29 cellular contexts compared by ENCODE assay signal in the genomic region with DNA sequence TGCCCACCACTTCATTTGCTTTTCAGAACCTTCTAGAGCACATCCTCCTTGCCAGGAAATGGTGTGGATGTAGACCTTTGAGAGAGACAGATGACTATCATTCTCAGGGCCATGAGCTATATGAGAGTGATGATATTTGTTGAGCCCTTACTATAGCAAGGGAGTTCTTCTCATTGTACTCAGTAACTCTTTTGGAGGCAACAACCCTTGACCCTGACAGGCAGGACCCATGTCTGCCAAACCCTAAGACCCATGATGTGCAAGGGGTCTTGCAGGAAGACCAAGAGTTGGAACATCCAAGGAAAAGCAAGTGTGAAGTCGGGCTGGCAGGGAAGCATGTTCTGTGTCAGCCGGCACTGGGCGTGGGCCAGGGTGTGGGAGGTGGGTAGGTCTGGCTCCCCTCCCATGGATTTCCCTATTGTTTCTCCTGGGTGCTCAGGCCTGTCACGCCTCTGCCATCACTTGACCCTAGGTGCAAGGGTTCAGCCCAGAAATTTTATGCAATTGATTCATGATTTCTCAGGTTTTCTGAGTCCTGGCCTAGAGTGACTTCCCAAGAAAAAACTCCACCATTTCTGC. TPM values are rescaled to one million over a fixed set of nuclear protein-coding genes. Genes with fewer than 3 reads are reported as not detected.
DNase-seq lines count a peak whose midpoint lies in the region; ATAC-seq, FAIRE-seq and TF ChIP-seq lines count a peak whose summit lies in the region.
"Had no signal": no experiment of that assay in that cellular context is flagged by ENCODE, and none has a peak within 500 bp of the region (broad histone marks: within the 10 kb centered on the region; RNA-seq: fewer than 3 reads in every experiment).

No MANE protein-coding gene starts in this region.

- no peak overlapping the region for H2AFZ ChIP-seq in HepG2 (ENCODE audit: low read length)

- no peak for FAIRE-seq in HepG2 (lab: Jason Lieb, UNC)
- no peak for FAIRE-seq in pancreas (lab: Jason Lieb, UNC)
- FAIRE-seq: GM19239, islet of Langerhans had no signal

- H3K9me3 Mint-ChIP-seq in WTC11 (no peaks in the 10 kb centered on the region), chondrocyte (ENCODE audit: low read depth) (no peaks in the 10 kb centered on the region)
- H3K9me3 Mint-ChIP-seq in effector memory CD8-positive, alpha-beta T cell, result no peaks in the 10 kb centered on the region
- H3K9me3 Mint-ChIP-seq: brain; CD4-positive, alpha-beta T cell; T-helper 2 cell treated with Interferon-gamma antibody and Interleukin-4, amounts not matched to agents 5 μg/mL and 100 μg/mL, for 36 hours had no signal

- BruUV-seq in HepG2 (replicated peaks; lab: Mats Ljungman, UMichigan), result no TSS peak

- no peak for ATAC-seq in WTC11
- ATAC-seq in HepG2, result no peak
- ATAC-seq in stimulated activated naive CD8-positive, alpha-beta T cell treated with anti-CD3 and anti-CD28 coated beads, Interleukin-15, Interleukin-2, amounts not matched to agents 100 U/mL and 50 U/mL, for 24 hours, result peak; percentile 25
- ATAC-seq in effector memory CD8-positive, alpha-beta T cell (replicated peaks), result no peak
- ATAC-seq in pancreas, result no peak
- ATAC-seq: gastroesophageal sphincter, psoas muscle had no signal

- H3K27me3 Mint-ChIP-seq in WTC11 (ENCODE audit: low read depth) (peaks cover 36% of the 10 kb centered on the region), chondrocyte (ENCODE audit: low read depth) (peaks cover 22% of the 10 kb centered on the region)
- peaks cover 20 to 33% of the 10 kb centered on the region in 2 donors for H3K27me3 Mint-ChIP-seq in effector memory CD8-positive, alpha-beta T cell

- H3K36me3 Mint-ChIP-seq in WTC11 (no peaks in the 10 kb centered on the region), chondrocyte (ENCODE audit: low read depth) (no peaks in the 10 kb centered on the region)
- peaks cover 5% of the 10 kb centered on the region for H3K36me3 Mint-ChIP-seq in effector memory CD8-positive, alpha-beta T cell (ENCODE audit: insufficient read depth)
- H3K36me3 Mint-ChIP-seq: brain had no signal

- POLR2A ChIA-PET in WTC11 (lab: Charles Lee) (no interaction called here), HepG2 (lab: Yijun Ruan, JAX) (no interaction called here)

- H3K4me3 ChIP-seq in HL-60 (replicated peaks; ENCODE audit: insufficient read depth, low read length) (no peak overlapping the region), HepG2 (replicated peaks in 1 of 3; ENCODE audit: insufficient read depth in 1 of 3, low read depth in 2 of 3, low read length in 3 of 3) (no peak overlapping the region), pancreas (no peak overlapping the region)
- H3K4me3 ChIP-seq: gastroesophageal sphincter, HAP-1, psoas muscle, thoracic aorta had no signal

- no peak for TF ChIP-seq RAD21 in HepG2 (CRISPR knock-in tag; IDR thresholded peaks at IDR 0.05)

- no peak for TF ChIP-seq EP300 in HepG2 (IDR thresholded peaks at IDR 0.05; ENCODE audit: low read depth in 2 of 2, low read length in 2 of 2)
- no peak for TF ChIP-seq EP300 in HepG2 (CRISPR knock-in tag; IDR thresholded peaks at IDR 0.05; ENCODE audit: borderline replicate concordance)

- H3K4me1 ChIP-seq in HepG2 (ENCODE audit: insufficient read depth, low read length) (no peaks in the 10 kb centered on the region), pancreas (no peaks in the 10 kb centered on the region)
- H3K4me1 ChIP-seq: HAP-1, psoas muscle had no signal

- H3K4me2 ChIP-seq in HepG2 (ENCODE audit: low read depth, low read length), result no peak overlapping the region

- H3K27me3 ChIP-seq in HL-60 (ENCODE audit: insufficient read depth, poor library complexity, severe bottlenecking) (no peaks in the 10 kb centered on the region), HepG2 (ENCODE audit: control insufficient read depth in 1 of 2, insufficient read depth in 2 of 2, low read length in 2 of 2) (no peaks in the 10 kb centered on the region), pancreas (no peaks in the 10 kb centered on the region)

- intact Hi-C loops in HepG2 (cut with micrococcal nuclease; ENCODE audit: unreplicated experiment) (no loop called here), pancreas (cut with DNase I) (no loop called here)

- H3K9ac ChIP-seq in HepG2 (ENCODE audit: insufficient read depth, low read depth, low read length), result no peak overlapping the region

- 58% methylated on average over 2 of the region's 4 CpGs for WGBS in HepG2 (ENCODE audit: low lambda C conversion rate)
- WGBS in pancreas, 2 donors, result 83 to 91% methylated on average over 4 of the region's 4 CpGs

- H3K4me1 Mint-ChIP-seq in WTC11 (no peaks in the 10 kb centered on the region), chondrocyte (ENCODE audit: low read depth) (peaks cover 7% of the 10 kb centered on the region)
- H3K4me1 Mint-ChIP-seq in effector memory CD8-positive, alpha-beta T cell (ENCODE audit: low read depth in 2 of 2), result no peaks in the 10 kb centered on the region
- H3K4me1 Mint-ChIP-seq: brain had no signal

- in situ Hi-C loops in HepG2 (cut with HindIII; ENCODE audit: extremely low pct_ligation_motif_present, low pct_unique_long_range_greater_than_20kb), result no loop called here

- no peaks in the 10 kb centered on the region for H4K20me1 ChIP-seq in HepG2 (ENCODE audit: insufficient read depth, low read length)

- no peak for DNase-seq in HL-60 (ENCODE audit: low read depth in 1 of 2, low spot score in 1 of 2)
- no peak for DNase-seq in WTC11 (ENCODE audit: low spot score)
- no peak for DNase-seq in HepG2 (ENCODE audit: low spot score)
- DNase-seq in stimulated activated naive CD8-positive, alpha-beta T cell treated with anti-CD3 and anti-CD28 coated beads, Interleukin-15, Interleukin-2, amounts not matched to agents 100 U/mL and 50 U/mL, for 24 hours, result no peak
- DNase-seq in chondrocyte (ENCODE audit: low spot score), result no peak
- no peak for DNase-seq in effector memory CD8-positive, alpha-beta T cell
- no peak for DNase-seq in pancreas
- DNase-seq: activated CD4-positive, alpha-beta T cell treated with anti-CD3 and anti-CD28 coated beads, Interleukin-2, amount 50 U/mL, for 48 hours; activated gamma-delta T cell treated with Interleukin-2 at 50 U/mL for 16 hours; CD4-positive, alpha-beta T cell; effector memory CD4-positive, alpha-beta T cell; MM.1S; NCI-H1417 treated with DMSO at 0.1 percent for 48 hours; NCI-H446; psoas muscle; Right ventricle myocardium superior; stimulated activated CD4-positive, alpha-beta T cell treated with anti-CD3 and anti-CD28 coated beads, Interleukin-2, amount 100 ng/mL, for 24 hours; WERI-Rb-1 had no signal

- H3K36me3 ChIP-seq in HepG2 (replicated peaks in 1 of 2; ENCODE audit: control insufficient read depth in 1 of 2, insufficient read depth in 2 of 2, low read length in 2 of 2) (no peaks in the 10 kb centered on the region), pancreas (no peaks in the 10 kb centered on the region)
- H3K36me3 ChIP-seq: gastroesophageal sphincter, HAP-1, thoracic aorta, WERI-Rb-1 had no signal

- H3K27ac ChIP-seq in HL-60 (replicated peaks) (peak overlapping the region; percentile 84), HepG2 (ENCODE audit: extremely low read length, insufficient read depth, low read length) (no peak overlapping the region), pancreas (no peak overlapping the region)
- H3K27ac ChIP-seq: gastroesophageal sphincter, psoas muscle, thoracic aorta, WERI-Rb-1 had no signal

- H3K79me2 ChIP-seq in HepG2 (ENCODE audit: insufficient read depth, low read length), result no peaks in the 10 kb centered on the region

- H3K27ac Mint-ChIP-seq in WTC11, result no peak overlapping the region
- no peak overlapping the region for H3K27ac Mint-ChIP-seq in chondrocyte (ENCODE audit: unreplicated experiment)
- H3K27ac Mint-ChIP-seq in effector memory CD8-positive, alpha-beta T cell, result no peak overlapping the region
- H3K27ac Mint-ChIP-seq: brain; CD4-positive, alpha-beta T cell; T-helper 2 cell treated with Interferon-gamma antibody and Interleukin-4, amounts not matched to agents 5 μg/mL and 100 μg/mL, for 36 hours had no signal

- CTCF ChIA-PET in WTC11 (lab: Charles Lee) (interaction anchor here (1.2 kb wide), 1 partner anchor 111 kb away, joined by 3 read pairs; no protein-coding TSS in a partner anchor), HepG2 (lab: Yijun Ruan, JAX; ENCODE audit: low intra/inter-chr PET ratio, low total read pairs) (no interaction called here)

- H3K4me3 Mint-ChIP-seq in WTC11, result no peak overlapping the region
- no peak overlapping the region for H3K4me3 Mint-ChIP-seq in chondrocyte (ENCODE audit: unreplicated experiment)
- no peak overlapping the region for H3K4me3 Mint-ChIP-seq in effector memory CD8-positive, alpha-beta T cell
- H3K4me3 Mint-ChIP-seq: brain; CD4-positive, alpha-beta T cell; T-helper 2 cell treated with Interferon-gamma antibody and Interleukin-4, amounts not matched to agents 5 μg/mL and 100 μg/mL, for 36 hours had no signal

- no peak for TF ChIP-seq POLR2A in HepG2 (IDR thresholded peaks at IDR 0.05; ENCODE audit: insufficient read depth in 1 of 2, low read depth in 2 of 2, low read length in 2 of 2)

- no peak for TF ChIP-seq CTCF in HL-60 (IDR thresholded peaks at IDR 0.05; ENCODE audit: insufficient read depth, low read length)
- TF ChIP-seq CTCF in WTC11 (IDR thresholded peaks at IDR 0.05), result no peak
- no peak for TF ChIP-seq CTCF in HepG2 (CRISPR knock-in tag; IDR thresholded peaks at IDR 0.05)
- TF ChIP-seq CTCF in chondrocyte (IDR thresholded peaks at IDR 0.05), result no peak
- TF ChIP-seq CTCF in pancreas (IDR thresholded peaks at IDR 0.05), result no peak

- H3K9me3 ChIP-seq in HepG2 (ENCODE audit: low read length) (no peaks in the 10 kb centered on the region), pancreas (no peaks in the 10 kb centered on the region)
- H3K9me3 ChIP-seq: gastroesophageal sphincter, HAP-1, psoas muscle, thoracic aorta had no signal

RNA-seq across cellular contexts. Expression of a gene that starts 1.2 kb away (rescaled TPM):
- total RNA-seq in WTC11 (2021) (0.25 TPM in 1 of 3 replicates, not detected in the others), HepG2 (2016; rRNA removed; fragmentation: Illumina TruSeq; extraction: Trizol) (not detected in 2 replicates), chondrocyte (not detected in 3 replicates), pancreas (under 1 TPM in 1 of 6 donors, not detected in 5; 0.40 TPM)
- not detected in 2 replicates for total RNA-seq in HepG2 (2016; cell fraction: cytosol; rRNA removed; fragmentation: Illumina TruSeq; extraction: Trizol; ENCODE audit: low read depth)
- not detected in 2 replicates for total RNA-seq in HepG2 (2016; cell fraction: insoluble cytoplasmic fraction; rRNA removed; fragmentation: Illumina TruSeq; extraction: Trizol)
- total RNA-seq in HepG2 (2016; cell fraction: membrane; rRNA removed; fragmentation: Illumina TruSeq; extraction: Trizol), result not detected in 2 replicates
- total RNA-seq in HepG2 (2016; cell fraction: nucleus; rRNA removed; fragmentation: Illumina TruSeq; extraction: Trizol), result not detected in 2 replicates
- polyA plus RNA-seq in HepG2 (2011; rRNA removed) (0.09 TPM in 1 of 2 replicates, not detected in the other), pancreas (not detected)
- not detected in 2 replicates for polyA plus RNA-seq in HepG2 (2011; cell fraction: cytosol; rRNA removed)
- not detected in 2 replicates for polyA plus RNA-seq in HepG2 (2011; cell fraction: nucleus; rRNA removed)
- not detected in 2 replicates for polyA plus RNA-seq in HepG2 (2012)
- polyA plus RNA-seq in HepG2 (2016; cell fraction: cytosol; fragmentation: Illumina TruSeq; extraction: Trizol; ENCODE audit: low read depth), result not detected in 2 replicates
- polyA plus RNA-seq in HepG2 (2016; cell fraction: insoluble cytoplasmic fraction; fragmentation: Illumina TruSeq; extraction: Trizol; ENCODE audit: low read depth), result not detected in 2 replicates
- not detected in 2 replicates for polyA plus RNA-seq in HepG2 (2016; cell fraction: membrane; fragmentation: Illumina TruSeq; extraction: Trizol; ENCODE audit: low read depth)
- not detected in 2 replicates for polyA plus RNA-seq in HepG2 (2016; cell fraction: nucleus; fragmentation: Illumina TruSeq; extraction: Trizol; ENCODE audit: insufficient read depth, low read depth)
- not detected in 2 replicates for polyA minus RNA-seq in HepG2 (2011; rRNA and poly(A)+ RNA removed; ENCODE audit: low replicate concordance)
- not detected in 2 replicates for polyA minus RNA-seq in HepG2 (2011; cell fraction: cytosol; rRNA and poly(A)+ RNA removed)
- polyA minus RNA-seq in HepG2 (2011; cell fraction: nucleus; rRNA and poly(A)+ RNA removed), result not detected in 2 replicates
- total RNA-seq: thoracic aorta had no signal
- polyA plus RNA-seq: neural cell had no signal

RNA-seq across cellular contexts. Expression of a gene that starts 24.3 kb away (rescaled TPM):
- 60.2 to 75.4 TPM (median 66.1 TPM) in 3 replicates for total RNA-seq in WTC11 (2021)
- 25.2 and 25.7 TPM in 2 replicates for total RNA-seq in HepG2 (2016; rRNA removed; fragmentation: Illumina TruSeq; extraction: Trizol)
- 42.2 and 48.2 TPM in 2 replicates for total RNA-seq in HepG2 (2016; cell fraction: cytosol; rRNA removed; fragmentation: Illumina TruSeq; extraction: Trizol; ENCODE audit: low read depth)
- total RNA-seq in HepG2 (2016; cell fraction: insoluble cytoplasmic fraction; rRNA removed; fragmentation: Illumina TruSeq; extraction: Trizol), result 24.5 and 26.9 TPM in 2 replicates
- 37.1 and 49.0 TPM in 2 replicates for total RNA-seq in HepG2 (2016; cell fraction: membrane; rRNA removed; fragmentation: Illumina TruSeq; extraction: Trizol)
- total RNA-seq in HepG2 (2016; cell fraction: nucleus; rRNA removed; fragmentation: Illumina TruSeq; extraction: Trizol), result 16.1 and 21.3 TPM in 2 replicates
- polyA plus RNA-seq in HepG2 (2011; rRNA removed), result 16.5 and 18.8 TPM in 2 replicates
- 19.3 and 19.5 TPM in 2 replicates for polyA plus RNA-seq in HepG2 (2011; cell fraction: cytosol; rRNA removed)
- 13.9 and 15.6 TPM in 2 replicates for polyA plus RNA-seq in HepG2 (2011; cell fraction: nucleus; rRNA removed)
- polyA plus RNA-seq in HepG2 (2012), result 13.7 and 14.9 TPM in 2 replicates
- polyA plus RNA-seq in HepG2 (2016; cell fraction: cytosol; fragmentation: Illumina TruSeq; extraction: Trizol; ENCODE audit: low read depth), result 44.0 and 55.6 TPM in 2 replicates
- polyA plus RNA-seq in HepG2 (2016; cell fraction: insoluble cytoplasmic fraction; fragmentation: Illumina TruSeq; extraction: Trizol; ENCODE audit: low read depth), result 22.3 and 27.7 TPM in 2 replicates
- 39.1 and 47.1 TPM in 2 replicates for polyA plus RNA-seq in HepG2 (2016; cell fraction: membrane; fragmentation: Illumina TruSeq; extraction: Trizol; ENCODE audit: low read depth)
- polyA plus RNA-seq in HepG2 (2016; cell fraction: nucleus; fragmentation: Illumina TruSeq; extraction: Trizol; ENCODE audit: insufficient read depth, low read depth), result 19.5 and 20.8 TPM in 2 replicates
- 13.6 and 56.8 TPM in 2 replicates for polyA minus RNA-seq in HepG2 (2011; rRNA and poly(A)+ RNA removed; ENCODE audit: low replicate concordance)
- 2.2 and 3.7 TPM in 2 replicates for polyA minus RNA-seq in HepG2 (2011; cell fraction: cytosol; rRNA and poly(A)+ RNA removed)
- polyA minus RNA-seq in HepG2 (2011; cell fraction: nucleus; rRNA and poly(A)+ RNA removed), result 16.4 and 21.0 TPM in 2 replicates
- total RNA-seq in chondrocyte, result 36.0 to 39.7 TPM (median 37.6 TPM) in 3 replicates
- total RNA-seq in pancreas, result 10 to 100 TPM in 5 of 6 donors, 1 to 10 TPM in 1; 6.7 to 19.8 (median 13.5) TPM
- 10 to 100 TPM; 32.7 to 35.0 TPM for polyA plus RNA-seq in pancreas

RNA-seq across cellular contexts. Expression of a gene that starts 31.0 kb away (rescaled TPM):
- not detected in 3 replicates for total RNA-seq in WTC11 (2021)
- total RNA-seq in HepG2 (2016; rRNA removed; fragmentation: Illumina TruSeq; extraction: Trizol), result not detected in 2 replicates
- not detected in 2 replicates for total RNA-seq in HepG2 (2016; cell fraction: cytosol; rRNA removed; fragmentation: Illumina TruSeq; extraction: Trizol; ENCODE audit: low read depth)
- not detected in 2 replicates for total RNA-seq in HepG2 (2016; cell fraction: insoluble cytoplasmic fraction; rRNA removed; fragmentation: Illumina TruSeq; extraction: Trizol)
- not detected in 2 replicates for total RNA-seq in HepG2 (2016; cell fraction: membrane; rRNA removed; fragmentation: Illumina TruSeq; extraction: Trizol)
- not detected in 2 replicates for total RNA-seq in HepG2 (2016; cell fraction: nucleus; rRNA removed; fragmentation: Illumina TruSeq; extraction: Trizol)
- not detected in 2 replicates for polyA plus RNA-seq in HepG2 (2011; rRNA removed)
- not detected in 2 replicates for polyA plus RNA-seq in HepG2 (2011; cell fraction: cytosol; rRNA removed)
- polyA plus RNA-seq in HepG2 (2011; cell fraction: nucleus; rRNA removed), result 0.18 TPM in 1 of 2 replicates, not detected in the other
- not detected in 2 replicates for polyA plus RNA-seq in HepG2 (2012)
- not detected in 2 replicates for polyA plus RNA-seq in HepG2 (2016; cell fraction: cytosol; fragmentation: Illumina TruSeq; extraction: Trizol; ENCODE audit: low read depth)
- polyA plus RNA-seq in HepG2 (2016; cell fraction: insoluble cytoplasmic fraction; fragmentation: Illumina TruSeq; extraction: Trizol; ENCODE audit: low read depth), result not detected in 2 replicates
- not detected in 2 replicates for polyA plus RNA-seq in HepG2 (2016; cell fraction: membrane; fragmentation: Illumina TruSeq; extraction: Trizol; ENCODE audit: low read depth)
- not detected in 2 replicates for polyA plus RNA-seq in HepG2 (2016; cell fraction: nucleus; fragmentation: Illumina TruSeq; extraction: Trizol; ENCODE audit: insufficient read depth, low read depth)
- polyA minus RNA-seq in HepG2 (2011; rRNA and poly(A)+ RNA removed; ENCODE audit: low replicate concordance), result not detected in 2 replicates
- not detected in 2 replicates for polyA minus RNA-seq in HepG2 (2011; cell fraction: cytosol; rRNA and poly(A)+ RNA removed)
- not detected in 2 replicates for polyA minus RNA-seq in HepG2 (2011; cell fraction: nucleus; rRNA and poly(A)+ RNA removed)
- total RNA-seq in chondrocyte, result not detected in 3 replicates
- not detected for total RNA-seq in pancreas
- not detected for polyA plus RNA-seq in pancreas
- total RNA-seq: CD4-positive, alpha-beta T cell; gastroesophageal sphincter; lower leg skin; psoas muscle; Right ventricle myocardium superior; skeletal muscle tissue; thoracic aorta had no signal
- polyA plus RNA-seq: adipose tissue, psoas muscle had no signal

RNA-seq across cellular contexts. Expression of a gene that starts 33.7 kb away (rescaled TPM):
- total RNA-seq in WTC11 (2021) (79.4 to 84.3 TPM (median 80.4 TPM) in 3 replicates), HepG2 (2016; rRNA removed; fragmentation: Illumina TruSeq; extraction: Trizol) (63.4 and 66.0 TPM in 2 replicates), chondrocyte (70.5 to 74.9 TPM (median 74.7 TPM) in 3 replicates), pancreas (10 to 100 TPM; 24.9 to 42.5 (median 34.7) TPM)
- total RNA-seq in HepG2 (2016; cell fraction: cytosol; rRNA removed; fragmentation: Illumina TruSeq; extraction: Trizol; ENCODE audit: low read depth), result 126 and 135 TPM in 2 replicates
- 54.5 and 63.4 TPM in 2 replicates for total RNA-seq in HepG2 (2016; cell fraction: insoluble cytoplasmic fraction; rRNA removed; fragmentation: Illumina TruSeq; extraction: Trizol)
- total RNA-seq in HepG2 (2016; cell fraction: membrane; rRNA removed; fragmentation: Illumina TruSeq; extraction: Trizol), result 137 and 158 TPM in 2 replicates
- total RNA-seq in HepG2 (2016; cell fraction: nucleus; rRNA removed; fragmentation: Illumina TruSeq; extraction: Trizol), result 32.3 and 35.3 TPM in 2 replicates
- polyA plus RNA-seq in HepG2 (2011; rRNA removed) (60.4 and 68.2 TPM in 2 replicates), pancreas (10 to 100 TPM; 34.8 to 71.8 TPM)
- polyA plus RNA-seq in HepG2 (2011; cell fraction: cytosol; rRNA removed), result 55.4 and 70.7 TPM in 2 replicates
- 50.2 and 55.1 TPM in 2 replicates for polyA plus RNA-seq in HepG2 (2011; cell fraction: nucleus; rRNA removed)
- polyA plus RNA-seq in HepG2 (2012), result 45.2 and 46.6 TPM in 2 replicates
- 209 and 215 TPM in 2 replicates for polyA plus RNA-seq in HepG2 (2016; cell fraction: cytosol; fragmentation: Illumina TruSeq; extraction: Trizol; ENCODE audit: low read depth)
- 81.6 and 89.9 TPM in 2 replicates for polyA plus RNA-seq in HepG2 (2016; cell fraction: insoluble cytoplasmic fraction; fragmentation: Illumina TruSeq; extraction: Trizol; ENCODE audit: low read depth)
- 210 and 214 TPM in 2 replicates for polyA plus RNA-seq in HepG2 (2016; cell fraction: membrane; fragmentation: Illumina TruSeq; extraction: Trizol; ENCODE audit: low read depth)
- polyA plus RNA-seq in HepG2 (2016; cell fraction: nucleus; fragmentation: Illumina TruSeq; extraction: Trizol; ENCODE audit: insufficient read depth, low read depth), result 62.0 and 71.8 TPM in 2 replicates
- polyA minus RNA-seq in HepG2 (2011; rRNA and poly(A)+ RNA removed; ENCODE audit: low replicate concordance), result 222 and 285 TPM in 2 replicates
- 43.9 and 45.7 TPM in 2 replicates for polyA minus RNA-seq in HepG2 (2011; cell fraction: cytosol; rRNA and poly(A)+ RNA removed)
- 42.5 and 48.2 TPM in 2 replicates for polyA minus RNA-seq in HepG2 (2011; cell fraction: nucleus; rRNA and poly(A)+ RNA removed)

RNA-seq across cellular contexts. Expression of a gene that starts 55.2 kb away (rescaled TPM):
- total RNA-seq in WTC11 (2021) (0.35 to 0.87 TPM (median 0.85 TPM) in 3 replicates), HepG2 (2016; rRNA removed; fragmentation: Illumina TruSeq; extraction: Trizol) (not detected in 2 replicates), chondrocyte (0.20 TPM in 1 of 3 replicates, not detected in the others), pancreas (1 to 10 TPM; 1.2 to 6.2 (median 4.5) TPM)
- total RNA-seq in HepG2 (2016; cell fraction: cytosol; rRNA removed; fragmentation: Illumina TruSeq; extraction: Trizol; ENCODE audit: low read depth), result not detected in 2 replicates
- not detected in 2 replicates for total RNA-seq in HepG2 (2016; cell fraction: insoluble cytoplasmic fraction; rRNA removed; fragmentation: Illumina TruSeq; extraction: Trizol)
- not detected in 2 replicates for total RNA-seq in HepG2 (2016; cell fraction: membrane; rRNA removed; fragmentation: Illumina TruSeq; extraction: Trizol)
- not detected in 2 replicates for total RNA-seq in HepG2 (2016; cell fraction: nucleus; rRNA removed; fragmentation: Illumina TruSeq; extraction: Trizol)
- polyA plus RNA-seq in HepG2 (2011; rRNA removed) (0.20 and 0.26 TPM in 2 replicates), pancreas (1 to 10 TPM; 2.4 to 8.3 TPM)
- polyA plus RNA-seq in HepG2 (2011; cell fraction: cytosol; rRNA removed), result 0.12 and 0.17 TPM in 2 replicates
- polyA plus RNA-seq in HepG2 (2011; cell fraction: nucleus; rRNA removed), result 0.23 TPM in 1 of 2 replicates, not detected in the other
- polyA plus RNA-seq in HepG2 (2012), result not detected in 2 replicates
- not detected in 2 replicates for polyA plus RNA-seq in HepG2 (2016; cell fraction: cytosol; fragmentation: Illumina TruSeq; extraction: Trizol; ENCODE audit: low read depth)
- polyA plus RNA-seq in HepG2 (2016; cell fraction: insoluble cytoplasmic fraction; fragmentation: Illumina TruSeq; extraction: Trizol; ENCODE audit: low read depth), result not detected in 2 replicates
- polyA plus RNA-seq in HepG2 (2016; cell fraction: membrane; fragmentation: Illumina TruSeq; extraction: Trizol; ENCODE audit: low read depth), result not detected in 2 replicates
- not detected in 2 replicates for polyA plus RNA-seq in HepG2 (2016; cell fraction: nucleus; fragmentation: Illumina TruSeq; extraction: Trizol; ENCODE audit: insufficient read depth, low read depth)
- polyA minus RNA-seq in HepG2 (2011; rRNA and poly(A)+ RNA removed; ENCODE audit: low replicate concordance), result 188 TPM in 1 of 2 replicates, not detected in the other
- 1.3 and 1.7 TPM in 2 replicates for polyA minus RNA-seq in HepG2 (2011; cell fraction: cytosol; rRNA and poly(A)+ RNA removed)
- 0.62 and 0.90 TPM in 2 replicates for polyA minus RNA-seq in HepG2 (2011; cell fraction: nucleus; rRNA and poly(A)+ RNA removed)
- total RNA-seq: CD4-positive, alpha-beta T cell; thoracic aorta had no signal
- polyA plus RNA-seq: neural cell, psoas muscle had no signal
